13 cellular contexts compared by ENCODE assay signal in genomic region chrX:1380672-1381233, GRCh38. TPM values are rescaled to one million over a fixed set of nuclear protein-coding genes. Genes with fewer than 3 reads are reported as not detected.
DNase-seq lines count a peak whose midpoint lies in the region; FAIRE-seq and TF ChIP-seq lines count a peak whose summit lies in the region.
"Had no signal": no experiment of that assay in that cellular context is flagged by ENCODE, and none has a peak within 500 bp of the region (broad histone marks: within the 10 kb centered on the region; RNA-seq: fewer than 3 reads in every experiment).

No MANE protein-coding gene starts in this region.

- no peaks in the 10 kb centered on the region for H3K79me2 ChIP-seq in OCI-LY7 (ENCODE audit: insufficient read depth, low read depth, low read length)

- H3K9me3 ChIP-seq in cardiac muscle cell (ENCODE audit: low read depth) = no peaks in the 10 kb centered on the region
- H3K9me3 ChIP-seq in left ventricle myocardium inferior (replicated peaks) = no peaks in the 10 kb centered on the region
- no peaks in the 10 kb centered on the region for H3K9me3 ChIP-seq in OCI-LY7 (ENCODE audit: low read length)
- H3K9me3 ChIP-seq in thymus (ENCODE audit: control insufficient read depth) = no peaks in the 10 kb centered on the region
- H3K9me3 ChIP-seq in colonic mucosa = no peaks in the 10 kb centered on the region

- no peaks in the 10 kb centered on the region for H3K9me2 ChIP-seq in OCI-LY7 (ENCODE audit: insufficient read depth, low read length)

- TF ChIP-seq CTCF in cardiac muscle cell (IDR thresholded peaks at IDR 0.05; ENCODE audit: low read depth, low read length) (no peak), left ventricle myocardium inferior (IDR thresholded peaks at IDR 0.05; ENCODE audit: borderline replicate concordance) (no peak), OCI-LY7 (conservative IDR thresholded peaks at IDR 0.05; ENCODE audit: low read length) (no peak), colonic mucosa (IDR thresholded peaks at IDR 0.05) (no peak), D721Med (IDR thresholded peaks at IDR 0.05; ENCODE audit: insufficient read depth, missing control alignments) (no peak)

- BruUV-seq in OCI-LY7 (replicated peaks; lab: Mats Ljungman, UMichigan) = no TSS peak

- no peak overlapping the region for H3K9ac ChIP-seq in colonic mucosa (ENCODE audit: low read depth in 2 of 2, low read length in 2 of 2)

- H3K36me3 ChIP-seq in cardiac muscle cell = peaks cover 10% of the 10 kb centered on the region
- H3K36me3 ChIP-seq in left ventricle myocardium inferior = peaks cover 29% of the 10 kb centered on the region
- H3K36me3 ChIP-seq in OCI-LY7 (ENCODE audit: insufficient read depth, low read length) = peaks cover 40% of the 10 kb centered on the region
- peaks cover 22% of the 10 kb centered on the region for H3K36me3 ChIP-seq in thymus (ENCODE audit: control insufficient read depth, insufficient read depth)
- peaks cover 5% of the 10 kb centered on the region for H3K36me3 ChIP-seq in colonic mucosa

- no peaks in the 10 kb centered on the region for H4K20me1 ChIP-seq in OCI-LY7 (ENCODE audit: insufficient read depth, low read length)

- POLR2A ChIA-PET in OCI-LY7 (lab: Charles Lee) = no interaction called here

- intact Hi-C loops in left ventricle myocardium inferior (cut with micrococcal nuclease) = no loop called here
- intact Hi-C loops in OCI-LY7 (cut with micrococcal nuclease; ENCODE audit: unreplicated experiment) = no loop called here
- intact Hi-C loops in colonic mucosa (cut with DNase I) = loop anchor here (5.0 kb wide), 1 partner anchor 72 kb away; the partner anchor contains the start of gene ASMTL

- H3K4me1 ChIP-seq in cardiac muscle cell (ENCODE audit: low read depth) = no peaks in the 10 kb centered on the region
- peaks cover 5% of the 10 kb centered on the region for H3K4me1 ChIP-seq in left ventricle myocardium inferior
- H3K4me1 ChIP-seq in OCI-LY7 (ENCODE audit: insufficient read depth, low read length, poor library complexity, severe bottlenecking) = no peaks in the 10 kb centered on the region
- H3K4me1 ChIP-seq in thymus (ENCODE audit: control insufficient read depth, insufficient read depth, low read length) = no peaks in the 10 kb centered on the region
- no peaks in the 10 kb centered on the region for H3K4me1 ChIP-seq in colonic mucosa

- no peak overlapping the region for H3K4me2 ChIP-seq in OCI-LY7 (ENCODE audit: low read length)

- DNase-seq in cardiac muscle cell (ENCODE audit: low read depth in 1 of 2, low spot score in 1 of 2) (no peak), left ventricle myocardium inferior (no peak), OCI-LY7 (ENCODE audit: low spot score) (no peak), kidney tubule cell (ENCODE audit: low spot score) (peak; percentile 17), colonic mucosa (no peak), D721Med (ENCODE audit: insufficient read length, low spot score) (no peak), glomerular visceral epithelial cell (ENCODE audit: extremely low spot score) (no peak)
- DNase-seq: amygdala; effector memory CD8-positive, alpha-beta T cell; NCI-H2081 had no signal

- H3K27me3 ChIP-seq in cardiac muscle cell (no peaks in the 10 kb centered on the region), left ventricle myocardium inferior (ENCODE audit: low read depth) (no peaks in the 10 kb centered on the region), thymus (ENCODE audit: control insufficient read depth, insufficient read depth) (no peaks in the 10 kb centered on the region), colonic mucosa (no peaks in the 10 kb centered on the region)

- FAIRE-seq in D721Med (lab: Jason Lieb, UNC) = no peak

- CTCF ChIA-PET in OCI-LY7 (lab: Charles Lee; ENCODE audit: unreplicated experiment) = no interaction called here

- H2AFZ ChIP-seq in OCI-LY7 (ENCODE audit: low read length) = no peak overlapping the region

- H3K4me3 ChIP-seq in cardiac muscle cell (no peak overlapping the region), left ventricle myocardium inferior (no peak overlapping the region), OCI-LY7 (ENCODE audit: low read depth, low read length, poor library complexity, severe bottlenecking) (no peak overlapping the region), thymus (ENCODE audit: low read length) (no peak overlapping the region), colonic mucosa (no peak overlapping the region)
- H3K4me3 ChIP-seq: skin epidermis had no signal

- H3K27ac ChIP-seq in cardiac muscle cell (peak overlapping the region; percentile 68), left ventricle myocardium inferior (replicated peaks) (no peak overlapping the region), OCI-LY7 (ENCODE audit: low read depth, low read length, poor library complexity, severe bottlenecking) (peak overlapping the region; percentile 3), thymus (ENCODE audit: low read depth) (peak overlapping the region; percentile 31), colonic mucosa (no peak overlapping the region)
- H3K27ac ChIP-seq: C4-2B, skin epidermis had no signal

- WGBS in thymus = 86% methylated on average over 20 of the region's 20 CpGs

RNA-seq across cellular contexts. Expression of gene SLC25A6, which starts 11.2 kb away (rescaled TPM):
- total RNA-seq in cardiac muscle cell = 484 and 592 TPM in 2 replicates
- 370 and 468 TPM in 2 replicates for polyA plus RNA-seq in cardiac muscle cell
- total RNA-seq in left ventricle myocardium inferior = 158 TPM
- total RNA-seq in OCI-LY7 (2014; rRNA removed; shearing (Covaris generic)) = 196 and 211 TPM in 2 replicates
- 444 and 492 TPM in 2 replicates for total RNA-seq in OCI-LY7 (2022)
- 230 TPM for polyA plus RNA-seq in thymus
- 100 to 1,000 TPM; 419 to 474 TPM for total RNA-seq in colonic mucosa

RNA-seq across cellular contexts. Expression of gene IL3RA, which starts 44.2 kb away (rescaled TPM):
- total RNA-seq in cardiac muscle cell (0.11 TPM in 1 of 2 replicates, not detected in the other), left ventricle myocardium inferior (6.9 TPM), OCI-LY7 (2022) (not detected in 2 replicates), colonic mucosa (1 to 10 TPM; 2.1 to 6.7 TPM)
- polyA plus RNA-seq in cardiac muscle cell (3.4 and 5.3 TPM in 2 replicates), thymus (12.7 TPM)
- total RNA-seq in OCI-LY7 (2014; rRNA removed; shearing (Covaris generic)) = not detected in 2 replicates

Comparison
In these comparisons a context has a peak if more than half of its experiments do, and no peak if none do; other contexts are left out.
1. H3K27ac ChIP-seq: peak in cardiac muscle cell (single experiment), OCI-LY7 (single experiment) and thymus (single experiment); none in left ventricle myocardium inferior (single experiment) and colonic mucosa (single experiment).